In the genomic region with DNA sequence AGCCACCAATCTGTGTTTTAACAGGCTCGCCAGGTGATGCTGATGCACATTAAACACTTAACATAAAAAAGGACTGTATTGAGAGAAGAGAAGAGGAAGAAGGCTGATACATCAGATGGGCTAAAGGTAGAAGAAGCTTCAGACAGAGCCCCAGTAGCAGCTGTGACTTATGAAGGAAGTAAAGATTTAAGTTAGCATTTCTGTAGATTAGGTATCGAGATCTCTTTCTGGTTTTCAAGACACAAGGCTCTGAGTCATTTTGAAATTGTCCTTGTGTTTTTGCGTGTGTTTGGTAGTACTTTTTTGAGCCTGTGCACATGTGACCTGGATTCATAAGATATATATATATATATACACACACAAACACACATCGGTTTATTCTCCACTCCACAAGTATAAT, we compare ENCODE assay signal across 1 cellular context.
TF ChIP-seq lines count a peak whose summit lies in the region.

No MANE protein-coding gene starts in this region.

TF ChIP-seq in HepG2, 621 proteins besides CTCF, POLR2A, EP300 and RAD21:
- TF ChIP-seq ZNF543 (CRISPR knock-in tag; IDR thresholded peaks at IDR 0.05) (no peak), MLLT10 (CRISPR knock-in tag; IDR thresholded peaks at IDR 0.05) (no peak), FOSL2 (CRISPR knock-in tag; IDR thresholded peaks at IDR 0.05) (no peak), CBFB (CRISPR knock-in tag; IDR thresholded peaks at IDR 0.05) (no peak), SP1 (IDR thresholded peaks at IDR 0.05) (no peak), SP1 (CRISPR knock-in tag; IDR thresholded peaks at IDR 0.05) (no peak), ZZZ3 (CRISPR knock-in tag; IDR thresholded peaks at IDR 0.05; ENCODE audit: borderline replicate concordance) (no peak), CBX2 (IDR thresholded peaks at IDR 0.05; ENCODE audit: low read depth, low read length) (no peak), CBX2 (CRISPR knock-in tag; IDR thresholded peaks at IDR 0.05; ENCODE audit: low read depth) (no peak), MIXL1 (CRISPR knock-in tag; IDR thresholded peaks at IDR 0.05) (no peak), RXRA (CRISPR knock-in tag; IDR thresholded peaks at IDR 0.05) (no peak), NAIF1 (CRISPR knock-in tag; IDR thresholded peaks at IDR 0.05; ENCODE audit: borderline replicate concordance) (no peak)
- TF ChIP-seq, protein P1, sequence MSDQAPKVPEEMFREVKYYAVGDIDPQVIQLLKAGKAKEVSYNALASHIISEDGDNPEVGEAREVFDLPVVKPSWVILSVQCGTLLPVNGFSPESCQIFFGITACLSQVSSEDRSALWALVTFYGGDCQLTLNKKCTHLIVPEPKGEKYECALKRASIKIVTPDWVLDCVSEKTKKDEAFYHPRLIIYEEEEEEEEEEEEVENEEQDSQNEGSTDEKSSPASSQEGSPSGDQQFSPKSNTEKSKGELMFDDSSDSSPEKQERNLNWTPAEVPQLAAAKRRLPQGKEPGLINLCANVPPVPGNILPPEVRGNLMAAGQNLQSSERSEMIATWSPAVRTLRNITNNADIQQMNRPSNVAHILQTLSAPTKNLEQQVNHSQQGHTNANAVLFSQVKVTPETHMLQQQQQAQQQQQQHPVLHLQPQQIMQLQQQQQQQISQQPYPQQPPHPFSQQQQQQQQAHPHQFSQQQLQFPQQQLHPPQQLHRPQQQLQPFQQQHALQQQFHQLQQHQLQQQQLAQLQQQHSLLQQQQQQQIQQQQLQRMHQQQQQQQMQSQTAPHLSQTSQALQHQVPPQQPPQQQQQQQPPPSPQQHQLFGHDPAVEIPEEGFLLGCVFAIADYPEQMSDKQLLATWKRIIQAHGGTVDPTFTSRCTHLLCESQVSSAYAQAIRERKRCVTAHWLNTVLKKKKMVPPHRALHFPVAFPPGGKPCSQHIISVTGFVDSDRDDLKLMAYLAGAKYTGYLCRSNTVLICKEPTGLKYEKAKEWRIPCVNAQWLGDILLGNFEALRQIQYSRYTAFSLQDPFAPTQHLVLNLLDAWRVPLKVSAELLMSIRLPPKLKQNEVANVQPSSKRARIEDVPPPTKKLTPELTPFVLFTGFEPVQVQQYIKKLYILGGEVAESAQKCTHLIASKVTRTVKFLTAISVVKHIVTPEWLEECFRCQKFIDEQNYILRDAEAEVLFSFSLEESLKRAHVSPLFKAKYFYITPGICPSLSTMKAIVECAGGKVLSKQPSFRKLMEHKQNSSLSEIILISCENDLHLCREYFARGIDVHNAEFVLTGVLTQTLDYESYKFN (CRISPR knock-in tag; conservative IDR thresholded peaks at IDR 0.05) = no peak
